ENCODE assay signal across 8 cellular contexts in the genomic region with DNA sequence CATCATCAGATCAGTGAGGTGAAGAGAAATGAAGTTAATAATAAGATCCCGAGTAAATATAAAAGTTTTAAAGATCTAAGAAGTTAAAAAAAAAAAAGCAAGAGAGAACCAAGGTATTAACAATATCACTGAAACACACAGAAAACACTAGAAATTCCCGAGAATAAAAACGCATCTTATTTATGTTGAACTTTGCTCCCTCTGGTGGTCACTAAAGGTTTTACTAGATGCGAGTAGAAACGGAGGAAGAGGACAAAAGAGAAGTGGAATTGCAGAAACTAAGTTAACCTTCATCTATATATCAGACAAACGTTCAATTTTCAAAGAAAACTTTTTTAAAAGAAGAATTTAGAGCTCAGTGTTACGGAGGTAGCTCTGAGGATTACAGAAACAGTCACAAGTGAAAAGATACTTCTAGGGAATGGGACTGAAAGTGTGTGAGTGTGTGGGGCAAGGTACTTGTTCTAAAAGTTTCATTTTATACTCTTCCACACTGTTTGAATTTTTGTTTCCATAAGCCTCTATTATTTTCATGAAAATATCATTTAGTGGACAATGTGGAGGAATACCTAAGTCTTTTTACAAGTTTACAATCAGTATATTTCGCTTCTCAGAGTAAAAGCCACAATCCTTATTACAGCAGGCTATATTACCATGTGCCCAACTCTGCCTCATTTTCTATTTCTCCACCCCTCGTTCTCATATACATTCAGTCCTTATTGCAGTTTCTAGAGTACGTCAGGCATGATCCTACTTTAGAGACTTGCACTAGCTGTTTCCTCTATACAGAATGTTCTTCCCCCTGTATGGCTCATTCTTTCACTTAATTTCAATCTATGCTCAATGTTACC. TPM values are rescaled to one million over a fixed set of nuclear protein-coding genes. Genes with fewer than 3 reads are reported as not detected.
DNase-seq lines count a peak whose midpoint lies in the region; ATAC-seq and TF ChIP-seq lines count a peak whose summit lies in the region.

No MANE protein-coding gene starts in this region.

- H3K4me2 ChIP-seq in neural progenitor cell: no peak overlapping the region

- peaks cover 13% of the 10 kb centered on the region for H3K79me2 ChIP-seq in neural progenitor cell (ENCODE audit: low read depth)

- H2AFZ ChIP-seq in neural progenitor cell (replicated peaks): no peak overlapping the region

- no peak overlapping the region for H3K27ac Mint-ChIP-seq in activated CD4-positive, alpha-beta T cell treated with anti-CD3 and anti-CD28 coated beads, Interleukin-2, amount 10 ng/mL, durations not matched to agents 24 days and 14 days
- no peak overlapping the region for H3K27ac Mint-ChIP-seq in neural progenitor cell

- intact Hi-C loops in activated CD4-positive, alpha-beta T cell treated with anti-CD3 and anti-CD28 coated beads, Interleukin-2, amount 10 ng/mL, durations not matched to agents 24 days and 14 days (cut with micrococcal nuclease): loop anchor here (1.0 to 2.0 kb wide), 2 partner anchors 16 to 230 kb away; no protein-coding TSS in a partner anchor

- H3K4me1 ChIP-seq in SJCRH30 (no peaks in the 10 kb centered on the region), neural progenitor cell (peaks cover 7% of the 10 kb centered on the region)

- H3K36me3 Mint-ChIP-seq in activated CD4-positive, alpha-beta T cell treated with anti-CD3 and anti-CD28 coated beads, Interleukin-2, amount 10 ng/mL, durations not matched to agents 24 days and 14 days (ENCODE audit: low read depth): peaks cover 13% of the 10 kb centered on the region
- H3K36me3 Mint-ChIP-seq in neural progenitor cell: peaks cover 20% of the 10 kb centered on the region

- H3K27ac ChIP-seq in SJCRH30: no peak overlapping the region
- H3K27ac ChIP-seq in neural progenitor cell: no peak overlapping the region

- H3K4me3 ChIP-seq in SJCRH30 (no peak overlapping the region), epithelial cell of esophagus (ENCODE audit: low read length) (no peak overlapping the region), neural progenitor cell (no peak overlapping the region)

- H4K20me1 ChIP-seq in neural progenitor cell (ENCODE audit: low read depth): peaks cover 11% of the 10 kb centered on the region

- H3F3A ChIP-seq in neural progenitor cell (ENCODE audit: low read depth): peaks cover 18% of the 10 kb centered on the region

- no peaks in the 10 kb centered on the region for H3K27me3 ChIP-seq in SJCRH30
- no peaks in the 10 kb centered on the region for H3K27me3 ChIP-seq in neural progenitor cell

- no peak for ATAC-seq in GM18873 (IDR thresholded peaks at IDR 0.05; ENCODE audit: low FRiP score, unreplicated experiment)

- peak; percentile 72 for DNase-seq in activated CD4-positive, alpha-beta T cell treated with anti-CD3 and anti-CD28 coated beads, Interleukin-2, amount 10 ng/mL, durations not matched to agents 24 days and 14 days
- DNase-seq in activated CD4-positive, alpha-beta T cell treated with anti-CD3 and anti-CD28 coated beads for 48 hours: no peak
- DNase-seq in LHCN-M2 (ENCODE audit: low read depth) (peak; percentile 60), SJCRH30 (peak; percentile 23 to 70), epithelial cell of esophagus (ENCODE audit: low read depth) (peak; percentile 59), neural progenitor cell (ENCODE audit: low spot score) (peak; percentile 74)
- DNase-seq in activated T-cell treated with anti-CD3 and anti-CD28 coated beads, Interleukin-2, amount 50 U/mL, for 1 hour: no peak

- no peaks in the 10 kb centered on the region for H3K9me3 Mint-ChIP-seq in activated CD4-positive, alpha-beta T cell treated with anti-CD3 and anti-CD28 coated beads, Interleukin-2, amount 10 ng/mL, durations not matched to agents 24 days and 14 days
- no peaks in the 10 kb centered on the region for H3K9me3 Mint-ChIP-seq in neural progenitor cell

- no peak overlapping the region for H3K4me3 Mint-ChIP-seq in activated CD4-positive, alpha-beta T cell treated with anti-CD3 and anti-CD28 coated beads, Interleukin-2, amount 10 ng/mL, durations not matched to agents 24 days and 14 days
- H3K4me3 Mint-ChIP-seq in neural progenitor cell: no peak overlapping the region

- TF ChIP-seq CTCF in epithelial cell of esophagus (IDR thresholded peaks at IDR 0.05; ENCODE audit: insufficient read depth, low read depth, low read length, missing control alignments) (peak; percentile 65), neural progenitor cell (IDR thresholded peaks at IDR 0.05) (peak; percentile 88)

- H3K36me3 ChIP-seq in SJCRH30 (peaks cover 26% of the 10 kb centered on the region), neural progenitor cell (no peaks in the 10 kb centered on the region)

- no peaks in the 10 kb centered on the region for H3K9me3 ChIP-seq in SJCRH30 (replicated peaks)
- H3K9me3 ChIP-seq in neural progenitor cell (ENCODE audit: low read depth): no peaks in the 10 kb centered on the region

- no peaks in the 10 kb centered on the region for H3K27me3 Mint-ChIP-seq in activated CD4-positive, alpha-beta T cell treated with anti-CD3 and anti-CD28 coated beads, Interleukin-2, amount 10 ng/mL, durations not matched to agents 24 days and 14 days
- no peaks in the 10 kb centered on the region for H3K27me3 Mint-ChIP-seq in neural progenitor cell (ENCODE audit: insufficient read depth, low read depth)

- peaks cover 16% of the 10 kb centered on the region for H3K4me1 Mint-ChIP-seq in activated CD4-positive, alpha-beta T cell treated with anti-CD3 and anti-CD28 coated beads, Interleukin-2, amount 10 ng/mL, durations not matched to agents 24 days and 14 days
- H3K4me1 Mint-ChIP-seq in neural progenitor cell: peaks cover 7% of the 10 kb centered on the region

- no peak overlapping the region for H3K9ac ChIP-seq in neural progenitor cell

RNA-seq across cellular contexts. Expression of gene ACBD6, which starts 19.7 kb away (rescaled TPM):
- total RNA-seq in activated CD4-positive, alpha-beta T cell treated with anti-CD3 and anti-CD28 coated beads, Interleukin-2, amount 10 ng/mL, durations not matched to agents 24 days and 14 days: 49.8 and 54.7 TPM in 2 replicates
- total RNA-seq in LHCN-M2 (2014; rRNA removed) (55.2 and 57.2 TPM in 2 replicates), neural progenitor cell (ENCODE audit: low replicate concordance) (36.8 and 53.9 TPM in 2 replicates)
- polyA plus RNA-seq in LHCN-M2 (2012): 56.5 TPM
- total RNA-seq in SJCRH30 (2014; rRNA removed; shearing (Covaris generic)): 40.9 and 44.6 TPM in 2 replicates

Comparison
In these comparisons a context has a peak if more than half of its experiments do, and no peak if none do; other contexts are left out.
1. DNase-seq: peak in activated CD4-positive, alpha-beta T cell treated with anti-CD3 and anti-CD28 coated beads, Interleukin-2, amount 10 ng/mL, durations not matched to agents 24 days and 14 days (single experiment), LHCN-M2 (single experiment), SJCRH30 (2 of 2), epithelial cell of esophagus (single experiment) and neural progenitor cell (single experiment); none in activated CD4-positive, alpha-beta T cell treated with anti-CD3 and anti-CD28 coated beads for 48 hours (single experiment) and activated T-cell treated with anti-CD3 and anti-CD28 coated beads, Interleukin-2, amount 50 U/mL, for 1 hour (single experiment).